In genomic region chr16:56302506-56302905, GRCh38 we compare ENCODE assay signal across 15 cellular contexts.
A peak's percentile ranks its signal among the peaks of the same experiment; 100 is the strongest.
DNase-seq lines count a peak whose midpoint lies in the region; ATAC-seq, FAIRE-seq and TF ChIP-seq lines count a peak whose summit lies in the region.
"Had no signal": no experiment of that assay in that cellular context is flagged by ENCODE, and none has a peak within 500 bp of the region (broad histone marks: within the 10 kb centered on the region; RNA-seq: fewer than 3 reads in every experiment).

No MANE protein-coding gene starts in this region.

- H3K4me1 Mint-ChIP-seq in astrocyte (ENCODE audit: low read depth, unreplicated experiment), result peaks cover 14% of the 10 kb centered on the region
- peaks cover 78% of the 10 kb centered on the region for H3K4me1 Mint-ChIP-seq in neural progenitor cell
- H3K4me1 Mint-ChIP-seq in type B pancreatic cell (ENCODE audit: unreplicated experiment), result peaks cover 45% of the 10 kb centered on the region

- H3K4me3 Mint-ChIP-seq in astrocyte (ENCODE audit: unreplicated experiment), result no peak overlapping the region
- H3K4me3 Mint-ChIP-seq in neural progenitor cell, result peak overlapping the region; percentile 44
- no peak overlapping the region for H3K4me3 Mint-ChIP-seq in type B pancreatic cell

- H3K36me3 ChIP-seq in astrocyte (ENCODE audit: insufficient read depth, low read length) (no peaks in the 10 kb centered on the region), neural progenitor cell (no peaks in the 10 kb centered on the region)
- H3K36me3 ChIP-seq: BLaER1 treated with 17β-estradiol and CSF1 and Interleukin-3, amounts not matched to agents 10 nM and 100 nM; HAP-1 had no signal

- FAIRE-seq in astrocyte (lab: Jason Lieb, UNC), result no peak
- FAIRE-seq: H1 had no signal

- ATAC-seq in HG03108 (IDR thresholded peaks at IDR 0.05; ENCODE audit: unreplicated experiment), result no peak

- H3K9ac ChIP-seq in astrocyte (ENCODE audit: low read length) (no peak overlapping the region), neural progenitor cell (no peak overlapping the region)
- H3K9ac ChIP-seq: BLaER1 treated with 17β-estradiol and CSF1 and Interleukin-3, amounts not matched to agents 10 nM and 100 nM had no signal

- H3K9me3 ChIP-seq in astrocyte (ENCODE audit: insufficient read depth, low read depth, low read length), result no peaks in the 10 kb centered on the region
- H3K9me3 ChIP-seq in neural progenitor cell (ENCODE audit: low read depth), result no peaks in the 10 kb centered on the region
- H3K9me3 ChIP-seq: BLaER1 treated with 17β-estradiol and CSF1 and Interleukin-3, amounts not matched to agents 10 nM and 100 nM; HAP-1 had no signal

- peak overlapping the region; percentile 58 for H3K27ac Mint-ChIP-seq in astrocyte (ENCODE audit: unreplicated experiment)
- H3K27ac Mint-ChIP-seq in neural progenitor cell, result peak overlapping the region; percentile 62
- no peak overlapping the region for H3K27ac Mint-ChIP-seq in type B pancreatic cell
- H3K27ac Mint-ChIP-seq: CD4-positive, CD25-positive, alpha-beta regulatory T cell had no signal

- H3K4me1 ChIP-seq in astrocyte (ENCODE audit: insufficient read depth, low read length) (peaks cover 21% of the 10 kb centered on the region), neural progenitor cell (peaks cover 56% of the 10 kb centered on the region)

- H3K4me2 ChIP-seq in astrocyte (ENCODE audit: low read length), result no peak overlapping the region
- H3K4me2 ChIP-seq in neural progenitor cell, result no peak overlapping the region

- H3K27me3 Mint-ChIP-seq in astrocyte (ENCODE audit: low read depth, unreplicated experiment), result peaks cover 17% of the 10 kb centered on the region
- peaks cover 3% of the 10 kb centered on the region for H3K27me3 Mint-ChIP-seq in neural progenitor cell (ENCODE audit: insufficient read depth, low read depth)
- H3K27me3 Mint-ChIP-seq in type B pancreatic cell, result no peaks in the 10 kb centered on the region

- no peak for TF ChIP-seq CTCF in astrocyte (IDR thresholded peaks at IDR 0.05; ENCODE audit: insufficient read depth, low read depth, low read length)
- TF ChIP-seq CTCF in neural progenitor cell (IDR thresholded peaks at IDR 0.05), result no peak
- TF ChIP-seq CTCF in type B pancreatic cell (conservative IDR thresholded peaks at IDR 0.05), result no peak

- H3K9me3 Mint-ChIP-seq in astrocyte (ENCODE audit: unreplicated experiment) (no peaks in the 10 kb centered on the region), neural progenitor cell (no peaks in the 10 kb centered on the region), type B pancreatic cell (no peaks in the 10 kb centered on the region)
- H3K9me3 Mint-ChIP-seq: CD4-positive, CD25-positive, alpha-beta regulatory T cell had no signal

- H3K79me2 ChIP-seq in astrocyte (ENCODE audit: insufficient read depth, low read length) (no peaks in the 10 kb centered on the region), neural progenitor cell (ENCODE audit: low read depth) (no peaks in the 10 kb centered on the region)

- H2AFZ ChIP-seq in astrocyte (ENCODE audit: low read depth, low read length) (no peak overlapping the region), neural progenitor cell (replicated peaks) (no peak overlapping the region)

- DNase-seq in astrocyte (ENCODE audit: low read depth), result no peak
- no peak for DNase-seq in neural progenitor cell (ENCODE audit: low spot score)
- DNase-seq in type B pancreatic cell (ENCODE audit: extremely low spot score, unreplicated experiment), result no peak
- no peak for DNase-seq in NK-92 treated with Interleukin-12 subunit alpha and Interleukin-12 subunit beta, amount 100 ng/mL, for 24 hours (lab: John Stamatoyannopoulos, UW)
- DNase-seq in NCI-H446 treated with DMSO at 0.1 percent for 48 hours (lab: John Stamatoyannopoulos, UW), result no peak
- DNase-seq: ACHN; Calu3; CD4-positive, CD25-positive, alpha-beta regulatory T cell; DMS 273 treated with DMSO at 0.1 percent for 48 hours had no signal

- H3K36me3 Mint-ChIP-seq in astrocyte (ENCODE audit: low read depth, unreplicated experiment) (no peaks in the 10 kb centered on the region), neural progenitor cell (no peaks in the 10 kb centered on the region), type B pancreatic cell (no peaks in the 10 kb centered on the region)
- H3K36me3 Mint-ChIP-seq: CD4-positive, CD25-positive, alpha-beta regulatory T cell had no signal

- peaks cover 20% of the 10 kb centered on the region for H3F3A ChIP-seq in neural progenitor cell (ENCODE audit: low read depth)

- peaks cover 10% of the 10 kb centered on the region for H3K27me3 ChIP-seq in astrocyte (ENCODE audit: insufficient read depth, low read length)
- H3K27me3 ChIP-seq in neural progenitor cell, result no peaks in the 10 kb centered on the region
- H3K27me3 ChIP-seq: BLaER1 treated with 17β-estradiol and CSF1 and Interleukin-3, amounts not matched to agents 10 nM and 100 nM had no signal

- no peaks in the 10 kb centered on the region for H4K20me1 ChIP-seq in astrocyte (ENCODE audit: insufficient read depth, low read length)
- H4K20me1 ChIP-seq in neural progenitor cell (ENCODE audit: low read depth), result no peaks in the 10 kb centered on the region
- H4K20me1 ChIP-seq: BLaER1 treated with 17β-estradiol and CSF1 and Interleukin-3, amounts not matched to agents 10 nM and 100 nM had no signal

- H3K4me3 ChIP-seq in astrocyte (ENCODE audit: insufficient read depth, low read depth, low read length) (no peak overlapping the region), neural progenitor cell (no peak overlapping the region)
- H3K4me3 ChIP-seq: BLaER1 treated with 17β-estradiol and CSF1 and Interleukin-3, amounts not matched to agents 10 nM and 100 nM; HAP-1 had no signal

- H3K27ac ChIP-seq in astrocyte (ENCODE audit: low read depth, low read length), result no peak overlapping the region
- H3K27ac ChIP-seq in cingulate gyrus (ENCODE audit: low read depth, low read length), result peak overlapping the region; percentile 99
- no peak overlapping the region for H3K27ac ChIP-seq in neural progenitor cell
- H3K27ac ChIP-seq: BLaER1 treated with 17β-estradiol and CSF1 and Interleukin-3, amounts not matched to agents 10 nM and 100 nM; HL-60 had no signal
